ENCODE assay signal across 11 cellular contexts in the genomic region with DNA sequence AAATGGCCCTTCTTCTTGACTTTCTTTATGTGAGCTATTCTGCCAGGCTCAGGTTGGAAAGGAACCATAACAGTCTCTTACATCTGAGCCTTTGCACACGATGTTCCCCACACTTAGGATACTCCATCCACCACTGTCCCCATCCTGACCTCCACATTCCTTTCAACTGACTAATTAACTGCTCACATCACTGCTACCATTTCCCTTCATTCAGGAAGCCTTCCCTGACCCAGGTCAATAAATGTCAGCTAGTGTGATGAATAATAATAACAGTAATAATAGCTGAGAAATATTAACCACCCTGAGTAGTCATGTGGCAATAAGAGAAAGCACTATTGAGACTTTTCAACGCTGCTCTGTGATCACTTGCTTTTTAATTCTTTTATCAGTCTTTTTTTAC.
A peak's percentile ranks its signal among the peaks of the same experiment; 100 is the strongest.
DNase-seq lines count a peak whose midpoint lies in the region; ATAC-seq and TF ChIP-seq lines count a peak whose summit lies in the region.
"Had no signal": no experiment of that assay in that cellular context is flagged by ENCODE, and none has a peak within 500 bp of the region (broad histone marks: within the 10 kb centered on the region; RNA-seq: fewer than 3 reads in every experiment).

No MANE protein-coding gene starts in this region.

- no peaks in the 10 kb centered on the region for H3K9me3 ChIP-seq in left lung
- H3K9me3 ChIP-seq: prostate gland had no signal

- ATAC-seq in HG03571 (IDR thresholded peaks at IDR 0.05; ENCODE audit: unreplicated experiment): no peak
- no peak for ATAC-seq in GM18505 (IDR thresholded peaks at IDR 0.05; ENCODE audit: unreplicated experiment)
- no peak for ATAC-seq in left lung

- H3K27ac ChIP-seq in left lung: no peak overlapping the region
- H3K27ac ChIP-seq: prostate gland had no signal

- H3K4me3 ChIP-seq in HFF-Myc (replicated peaks; ENCODE audit: low read depth, low read length) (no peak overlapping the region), fibroblast of the aortic adventitia (ENCODE audit: low read depth, low read length) (no peak overlapping the region), left lung (no peak overlapping the region)
- H3K4me3 ChIP-seq: prostate gland had no signal

- TF ChIP-seq POLR2A in GM18505 (IDR thresholded peaks at IDR 0.05; ENCODE audit: borderline replicate concordance, extremely low read depth, insufficient read depth, insufficient read length): no peak

- DNase-seq in HFF-Myc (ENCODE audit: extremely low read depth, low read depth) (peak; percentile 59), SW 1271 (lab: John Stamatoyannopoulos, UW) (peak; percentile 14 to 80), fibroblast of the aortic adventitia (ENCODE audit: low read depth) (peak; percentile 7), non-pigmented ciliary epithelial cell (ENCODE audit: low read depth) (peak; percentile 79), HUDEP-2 (lab: John Stamatoyannopoulos, UW; ENCODE audit: unreplicated experiment in 76 of 76) (no peak), left lung (no peak)
- DNase-seq: activated CD4-positive, alpha-beta T cell treated with anti-CD3 and anti-CD28 coated beads for 4 hours; NCI-H774 had no signal

- H3K27me3 ChIP-seq in left lung: no peaks in the 10 kb centered on the region

- H3K4me1 ChIP-seq in left lung: no peaks in the 10 kb centered on the region
- H3K4me1 ChIP-seq: prostate gland had no signal

- H3K36me3 ChIP-seq in left lung: no peaks in the 10 kb centered on the region
- H3K36me3 ChIP-seq: prostate gland had no signal

- TF ChIP-seq CTCF in HFF-Myc (IDR thresholded peaks at IDR 0.05; ENCODE audit: low read depth, low read length, missing control alignments): no peak
- TF ChIP-seq CTCF in fibroblast of the aortic adventitia (IDR thresholded peaks at IDR 0.05; ENCODE audit: insufficient read depth, low read length): no peak
- no peak for TF ChIP-seq CTCF in left lung (IDR thresholded peaks at IDR 0.05)

- intact Hi-C loops in left lung (cut with DNase I): no loop called here

Comparison
In these comparisons a context has a peak if more than half of its experiments do, and no peak if none do; other contexts are left out.
1. DNase-seq: peak in HFF-Myc (single experiment), SW 1271 (2 of 2), fibroblast of the aortic adventitia (single experiment) and non-pigmented ciliary epithelial cell (single experiment); none in HUDEP-2 (0 of 76) and left lung (0 of 2).